In genomic region chr7:70229242-70229641, GRCh38 we compare ENCODE assay signal across 29 cellular contexts.
A peak's percentile ranks its signal among the peaks of the same experiment; 100 is the strongest.
DNase-seq lines count a peak whose midpoint lies in the region; ATAC-seq and TF ChIP-seq lines count a peak whose summit lies in the region.
"Had no signal": no experiment of that assay in that cellular context is flagged by ENCODE, and none has a peak within 500 bp of the region (broad histone marks: within the 10 kb centered on the region; RNA-seq: fewer than 3 reads in every experiment).

No MANE protein-coding gene starts in this region.

- peaks cover 27% of the 10 kb centered on the region for H3K9me3 Mint-ChIP-seq in WTC11

- no peaks in the 10 kb centered on the region for H3K79me2 ChIP-seq in SK-N-SH (ENCODE audit: insufficient read depth)
- no peaks in the 10 kb centered on the region for H3K79me2 ChIP-seq in mesendoderm (ENCODE audit: control insufficient read depth, insufficient read depth, low read length)

- H3K79me1 ChIP-seq in mesendoderm (ENCODE audit: low read length) = no peaks in the 10 kb centered on the region

- no peak overlapping the region for H2BK5ac ChIP-seq in mesendoderm (ENCODE audit: low read length)

- H3K36me3 ChIP-seq in SK-N-SH (replicated peaks in 1 of 2; ENCODE audit: control insufficient read depth in 1 of 2, insufficient read depth in 2 of 2, low read length in 1 of 2) (no peaks in the 10 kb centered on the region), mesendoderm (ENCODE audit: control insufficient read depth, insufficient read depth, low read length) (no peaks in the 10 kb centered on the region)
- H3K36me3 ChIP-seq: BE2C, SJCRH30 had no signal

- H3K27ac ChIP-seq in SK-N-SH (ENCODE audit: low read depth in 2 of 2, low read length in 1 of 2) (no peak overlapping the region), mesendoderm (ENCODE audit: low read depth, low read length) (no peak overlapping the region)
- H3K27ac ChIP-seq: SJCRH30 had no signal

- no peak overlapping the region for H2BK120ac ChIP-seq in mesendoderm (ENCODE audit: low read depth, low read length)

- H3K4me3 Mint-ChIP-seq in WTC11 = no peak overlapping the region
- H3K4me3 Mint-ChIP-seq: CD14-positive monocyte; CD8-positive, alpha-beta memory T cell; T-cell had no signal

- no peak overlapping the region for H3K4me2 ChIP-seq in SK-N-SH
- H3K4me2 ChIP-seq in mesendoderm (ENCODE audit: low read length) = no peak overlapping the region

- ATAC-seq in SK-N-SH treated with all-trans-retinoic acid at 6 μM for 48 hours = no peak
- ATAC-seq in WTC11 = no peak
- no peak for ATAC-seq in GM21529 (IDR thresholded peaks at IDR 0.05; ENCODE audit: unreplicated experiment)
- ATAC-seq: PC-3, Right ventricle myocardium inferior, T-cell had no signal

- TF ChIP-seq CTCF in SK-N-SH (IDR thresholded peaks at IDR 0.05) (no peak), WTC11 (IDR thresholded peaks at IDR 0.05) (no peak)

- no peak overlapping the region for H2AFZ ChIP-seq in SK-N-SH (ENCODE audit: low read depth)

- CTCF ChIA-PET in SK-N-SH (lab: Yijun Ruan, JAX) = no interaction called here
- CTCF ChIA-PET in WTC11 (lab: Charles Lee) = no interaction called here

- no peak for TF ChIP-seq EP300 in SK-N-SH (IDR thresholded peaks at IDR 0.05; ENCODE audit: borderline replicate concordance in 1 of 2, low read depth in 1 of 2, low read length in 1 of 2)

- peaks cover 13% of the 10 kb centered on the region for H3K36me3 Mint-ChIP-seq in WTC11
- H3K36me3 Mint-ChIP-seq: CD14-positive monocyte had no signal

- H3K9me2 ChIP-seq in SK-N-SH = no peaks in the 10 kb centered on the region

- TF ChIP-seq RAD21 in SK-N-SH (IDR thresholded peaks at IDR 0.05; ENCODE audit: low read length) = no peak

- H4K8ac ChIP-seq in mesendoderm (ENCODE audit: low read depth, low read length) = no peak overlapping the region

- H2BK15ac ChIP-seq in mesendoderm (replicated peaks; ENCODE audit: low read depth) = no peak overlapping the region

- H4K5ac ChIP-seq in mesendoderm (ENCODE audit: low read length) = no peak overlapping the region

- no peak overlapping the region for H3K27ac Mint-ChIP-seq in WTC11
- H3K27ac Mint-ChIP-seq: CD14-positive monocyte; CD8-positive, alpha-beta memory T cell; T-cell had no signal

- DNase-seq in DMS153 (lab: John Stamatoyannopoulos, UW) = peak; percentile 1
- no peak for DNase-seq in DMS153 treated with DMSO at 0.1 percent for 48 hours (lab: John Stamatoyannopoulos, UW; ENCODE audit: unreplicated experiment)
- DNase-seq in SK-N-SH = no peak
- no peak for DNase-seq in WTC11 (ENCODE audit: low spot score)
- DNase-seq in mesendoderm = peak; percentile 15
- no peak for DNase-seq in stimulated activated CD4-positive, alpha-beta T cell treated with anti-CD3 and anti-CD28 coated beads, Interleukin-1b, Interleukin-23, amount 100 ng/mL, for 48 hours
- DNase-seq: 8988T; ACHN; BE2C; CD8-positive, alpha-beta memory T cell; DMS79; EL; GDM1; H7; KG1; MM.1S; NCI-H1092; NCI-H1436 treated with DMSO at 0.1 percent for 48 hours; NCI-H187 treated with DMSO at 0.1 percent for 48 hours; NCI-H2107; NCI-H226; NCI-H510A; PC-3; SJCRH30; T-cell had no signal

- no peaks in the 10 kb centered on the region for H3K27me3 ChIP-seq in SK-N-SH (ENCODE audit: insufficient read depth)
- no peaks in the 10 kb centered on the region for H3K27me3 ChIP-seq in mesendoderm (ENCODE audit: insufficient read depth, low read length, poor library complexity)
- H3K27me3 ChIP-seq: BE2C, SJCRH30 had no signal

- POLR2A ChIA-PET in SK-N-SH (lab: Yijun Ruan, JAX) (no interaction called here), WTC11 (lab: Charles Lee) (no interaction called here)

- no peaks in the 10 kb centered on the region for H4K20me1 ChIP-seq in SK-N-SH (ENCODE audit: insufficient read depth)

- peaks cover 7% of the 10 kb centered on the region for H3F3A ChIP-seq in SK-N-SH (replicated peaks; ENCODE audit: insufficient read depth)

- no peaks in the 10 kb centered on the region for H3K27me3 Mint-ChIP-seq in WTC11 (ENCODE audit: low read depth)
- H3K27me3 Mint-ChIP-seq: T-cell had no signal

- H2AK5ac ChIP-seq in mesendoderm (ENCODE audit: low read length) = no peak overlapping the region

- no peak overlapping the region for H3K56ac ChIP-seq in mesendoderm (ENCODE audit: low read length)

- H3K4me1 Mint-ChIP-seq in WTC11 = no peaks in the 10 kb centered on the region
- H3K4me1 Mint-ChIP-seq: CD14-positive monocyte; CD8-positive, alpha-beta memory T cell; T-cell had no signal

- no peak overlapping the region for H3K18ac ChIP-seq in mesendoderm (ENCODE audit: low read length)

- no peak overlapping the region for H3K4ac ChIP-seq in mesendoderm (ENCODE audit: low read depth, low read length)

- no peak overlapping the region for H3K4me3 ChIP-seq in SK-N-SH (ENCODE audit: low read depth in 2 of 2, low read length in 1 of 2)
- no peak overlapping the region for H3K4me3 ChIP-seq in mesendoderm (ENCODE audit: low read length)
- H3K4me3 ChIP-seq: SJCRH30 had no signal

- H3K4me1 ChIP-seq in SK-N-SH (ENCODE audit: control insufficient read depth in 1 of 2, insufficient read depth in 2 of 2, low read depth in 1 of 2, low read length in 1 of 2) = no peaks in the 10 kb centered on the region
- H3K4me1 ChIP-seq in mesendoderm (ENCODE audit: control insufficient read depth, low read depth, low read length) = no peaks in the 10 kb centered on the region
- H3K4me1 ChIP-seq: BE2C, SJCRH30 had no signal

- H3K9me3 ChIP-seq in SK-N-SH = peaks cover 15% of the 10 kb centered on the region

- no peak overlapping the region for H3K23ac ChIP-seq in mesendoderm (ENCODE audit: low read length)

- H3K9ac ChIP-seq in SK-N-SH (no peak overlapping the region), mesendoderm (ENCODE audit: low read length) (no peak overlapping the region)

TF ChIP-seq in SK-N-SH treated with all-trans-retinoic acid at 6 μM for 48 hours, 23 proteins besides CTCF, POLR2A, EP300 and RAD21 (continues in another document):
- TF ChIP-seq POU6F1 (CRISPR knock-in tag; IDR thresholded peaks at IDR 0.05; ENCODE audit: borderline replicate concordance, low read depth) = 0 out of 2 replicates have a peak, but pooled peaks have one; percentile 43

TF ChIP-seq in SK-N-SH, 30 proteins besides CTCF, POLR2A, EP300 and RAD21:
- TF ChIP-seq IRF3 (IDR thresholded peaks at IDR 0.05; ENCODE audit: low read depth, low read length) (no peak), MAX (IDR thresholded peaks at IDR 0.05; ENCODE audit: low read depth) (no peak), USF2 (IDR thresholded peaks at IDR 0.05; ENCODE audit: borderline replicate concordance, low read depth, low read length) (no peak), RFX5 (IDR thresholded peaks at IDR 0.05; ENCODE audit: low read length) (no peak)

TF ChIP-seq in WTC11, 78 proteins besides CTCF, POLR2A, EP300 and RAD21:
- TF ChIP-seq GABPB1 (CRISPR knock-in tag; IDR thresholded peaks at IDR 0.05) (no peak), NR1H2 (CRISPR knock-in tag; IDR thresholded peaks at IDR 0.05) (no peak), ZNF317 (CRISPR knock-in tag; IDR thresholded peaks at IDR 0.05; ENCODE audit: borderline replicate concordance, low read depth) (peak; percentile 92), ZNF416 (CRISPR knock-in tag; IDR thresholded peaks at IDR 0.05) (no peak)

Comparison
In these comparisons a context has a peak if more than half of its experiments do, and no peak if none do; other contexts are left out.
1. DNase-seq: peak in DMS153 (single experiment) and mesendoderm (single experiment); none in DMS153 treated with DMSO at 0.1 percent for 48 hours (single experiment), SK-N-SH (single experiment), WTC11 (single experiment) and stimulated activated CD4-positive, alpha-beta T cell treated with anti-CD3 and anti-CD28 coated beads, Interleukin-1b, Interleukin-23, amount 100 ng/mL, for 48 hours (single experiment).